8 cellular contexts compared by ENCODE assay signal in genomic region chr5:141692919-141693848, GRCh38. TPM values are rescaled to one million over a fixed set of nuclear protein-coding genes. Genes with fewer than 3 reads are reported as not detected.
DNase-seq lines count a peak whose midpoint lies in the region; ATAC-seq and TF ChIP-seq lines count a peak whose summit lies in the region.

No MANE protein-coding gene starts in this region.

- WGBS in neuronal stem cell (ENCODE audit: extremely low coverage in 2 of 2, insufficient read length in 2 of 2, insufficient replicate concordance in 1 of 2), 2 donors, result no CpG with 5 or more reads among the region's 27 CpGs

- H3K36me3 ChIP-seq in CD8-positive, alpha-beta T cell (ENCODE audit: insufficient read depth, low read length), result no peaks in the 10 kb centered on the region
- H3K36me3 ChIP-seq in neuronal stem cell (replicated peaks in 1 of 2; ENCODE audit: control insufficient read depth in 2 of 2, insufficient read depth in 2 of 2, low read length in 2 of 2), result no peaks in the 10 kb centered on the region

- H3K4me3 Mint-ChIP-seq in CD8-positive, alpha-beta T cell, result peak overlapping the region; percentile 22
- H3K4me3 Mint-ChIP-seq in T-helper 17 cell, result peak overlapping the region; percentile 89
- peak overlapping the region; percentile 73 for H3K4me3 Mint-ChIP-seq in activated naive CD8-positive, alpha-beta T cell

- H4K8ac ChIP-seq in neuronal stem cell (ENCODE audit: low read depth, low read length), result no peak overlapping the region

- no peak overlapping the region for H3K4me3 ChIP-seq in CD8-positive, alpha-beta T cell (ENCODE audit: low read depth, low read length)
- H3K4me3 ChIP-seq in neuronal stem cell (ENCODE audit: low read length in 2 of 2), result no peak overlapping the region

- no peak overlapping the region for H3K4me2 ChIP-seq in neuronal stem cell (ENCODE audit: insufficient read depth, low read length, poor library complexity, severe bottlenecking)

- H2BK12ac ChIP-seq in neuronal stem cell (ENCODE audit: low read length), result no peak overlapping the region

- no peaks in the 10 kb centered on the region for H3K79me1 ChIP-seq in neuronal stem cell (ENCODE audit: low read depth, low read length)

- no peak overlapping the region for H2BK120ac ChIP-seq in neuronal stem cell (ENCODE audit: low read depth, low read length)

- H3K18ac ChIP-seq in neuronal stem cell (ENCODE audit: low read length), result no peak overlapping the region

- H3K36me3 Mint-ChIP-seq in CD8-positive, alpha-beta T cell, result no peaks in the 10 kb centered on the region
- H3K36me3 Mint-ChIP-seq in T-helper 17 cell (ENCODE audit: low read depth), result no peaks in the 10 kb centered on the region
- no peaks in the 10 kb centered on the region for H3K36me3 Mint-ChIP-seq in activated naive CD8-positive, alpha-beta T cell

- H3K27me3 ChIP-seq in CD8-positive, alpha-beta T cell (ENCODE audit: insufficient read depth, low read length), result no peaks in the 10 kb centered on the region
- peaks cover 0 to 42% (median 0%) of the 10 kb centered on the region in 3 experiments for H3K27me3 ChIP-seq in neuronal stem cell (ENCODE audit: control insufficient read depth in 3 of 3, insufficient read depth in 3 of 3, low read depth in 1 of 3, low read length in 3 of 3)

- H3K14ac ChIP-seq in neuronal stem cell (ENCODE audit: low read length), result no peak overlapping the region

- POLR2A ChIA-PET in CD8-positive, alpha-beta T cell (lab: Charles Lee), result interaction anchor here (0.6 to 3.8 kb wide), 8 partner anchors 9 to 322 kb away, joined by 3 to 26 read pairs (median 6); partner anchors contain the start of genes DELE1 and RNF14

- peaks cover 17% of the 10 kb centered on the region for H3K4me1 Mint-ChIP-seq in CD8-positive, alpha-beta T cell (ENCODE audit: low read depth)
- H3K4me1 Mint-ChIP-seq in T-helper 17 cell, result peaks cover 23% of the 10 kb centered on the region
- H3K4me1 Mint-ChIP-seq in activated naive CD8-positive, alpha-beta T cell (ENCODE audit: low read depth), result peaks cover 22% of the 10 kb centered on the region

- H2BK15ac ChIP-seq in neuronal stem cell (ENCODE audit: low read length), result no peak overlapping the region

- CTCF ChIA-PET in CD8-positive, alpha-beta T cell (lab: Charles Lee), result interaction anchor here (0.6 to 16.5 kb wide), 34 partner anchors 9 to 1906 kb away, joined by 3 to 350 read pairs (median 6); partner anchors contain the start of genes ARAP3, DELE1, PCDH1 and PCDH12

- H2BK5ac ChIP-seq in neuronal stem cell (ENCODE audit: low read length), result no peak overlapping the region

- no peak overlapping the region for H3K9ac ChIP-seq in neuronal stem cell (ENCODE audit: low read depth, low read length, poor library complexity)

- ATAC-seq in CD8-positive, alpha-beta T cell, result peak; percentile 86
- ATAC-seq in T-helper 17 cell (peak; percentile 88), left ventricle myocardium superior (no peak), HG03354 (IDR thresholded peaks at IDR 0.05; ENCODE audit: poor library complexity, severe bottlenecking, unreplicated experiment) (no peak)

- H3K27ac Mint-ChIP-seq in CD8-positive, alpha-beta T cell, result peak overlapping the region; percentile 71
- H3K27ac Mint-ChIP-seq in T-helper 17 cell, result peak overlapping the region; percentile 92
- peak overlapping the region; percentile 52 for H3K27ac Mint-ChIP-seq in activated naive CD8-positive, alpha-beta T cell

- DNase-seq in CD8-positive, alpha-beta T cell, result peak in 6 of 7 experiments; percentile 47 to 76 (median 60)
- peak; percentile 44 to 68 (median 47) for DNase-seq in T-helper 17 cell
- DNase-seq in neuronal stem cell (ENCODE audit: low spot score), result no peak
- no peak for DNase-seq in left ventricle myocardium superior
- DNase-seq in NCI-H1092 (lab: John Stamatoyannopoulos, UW), result no peak
- no peak for DNase-seq in NCI-H2081 treated with DMSO at 0.1 percent for 48 hours (lab: John Stamatoyannopoulos, UW)

- H3K9me3 ChIP-seq in CD8-positive, alpha-beta T cell (ENCODE audit: low read length), result no peaks in the 10 kb centered on the region
- H3K9me3 ChIP-seq in T-helper 17 cell (ENCODE audit: control insufficient read depth, low read length, poor library complexity, severe bottlenecking), result no peaks in the 10 kb centered on the region
- H3K9me3 ChIP-seq in neuronal stem cell (replicated peaks in 1 of 2; ENCODE audit: control insufficient read depth in 2 of 2, insufficient read depth in 1 of 2, low read depth in 1 of 2, low read length in 2 of 2), result no peaks in the 10 kb centered on the region

- H3K27me3 Mint-ChIP-seq in CD8-positive, alpha-beta T cell (ENCODE audit: low read depth), result peaks cover 21% of the 10 kb centered on the region
- peaks cover 30% of the 10 kb centered on the region for H3K27me3 Mint-ChIP-seq in T-helper 17 cell
- peaks cover 11% of the 10 kb centered on the region for H3K27me3 Mint-ChIP-seq in activated naive CD8-positive, alpha-beta T cell

- no peak overlapping the region for H4K91ac ChIP-seq in neuronal stem cell (ENCODE audit: low read depth, low read length, poor library complexity)

- H3K9me3 Mint-ChIP-seq in CD8-positive, alpha-beta T cell, result no peaks in the 10 kb centered on the region
- H3K9me3 Mint-ChIP-seq in activated naive CD8-positive, alpha-beta T cell (ENCODE audit: low read depth), result no peaks in the 10 kb centered on the region

- H2AK5ac ChIP-seq in neuronal stem cell (ENCODE audit: low read depth, low read length), result no peak overlapping the region

- H2AFZ ChIP-seq in neuronal stem cell (ENCODE audit: low read length), result peak overlapping the region; percentile 50

- TF ChIP-seq CTCF in CD8-positive, alpha-beta T cell (IDR thresholded peaks at IDR 0.05), result no peak

- no peak overlapping the region for H3K4ac ChIP-seq in neuronal stem cell (ENCODE audit: low read length)

- H3K27ac ChIP-seq in CD8-positive, alpha-beta T cell (ENCODE audit: low read depth, low read length), result no peak overlapping the region
- no peak overlapping the region for H3K27ac ChIP-seq in neuronal stem cell (replicated peaks; ENCODE audit: low read length)

- intact Hi-C loops in CD8-positive, alpha-beta T cell (cut with DNase I, micrococcal nuclease), result loop anchor here (1.0 to 10.0 kb wide), 12 partner anchors 28 to 1002 kb away; partner anchors contain the start of gene RNF14 (in 1 of the 2)
- intact Hi-C loops in left ventricle myocardium superior (cut with micrococcal nuclease), result no loop called here

- peaks cover 18% of the 10 kb centered on the region for H3K4me1 ChIP-seq in CD8-positive, alpha-beta T cell (ENCODE audit: insufficient read depth, low read length)
- H3K4me1 ChIP-seq in neuronal stem cell (ENCODE audit: control insufficient read depth in 2 of 2, insufficient read depth in 1 of 2, low read depth in 1 of 2, low read length in 2 of 2), result peaks cover 11 to 17% of the 10 kb centered on the region in 2 donors

- no peak overlapping the region for H3K23ac ChIP-seq in neuronal stem cell (ENCODE audit: low read depth, low read length, poor library complexity)

RNA-seq across cellular contexts. Expression of gene ARAP3, which starts 11.2 kb away (rescaled TPM):
- total RNA-seq in CD8-positive, alpha-beta T cell, result 1 to 10 TPM in 1 of 2 experiments, under 1 TPM in 1; 0.73 to 1.2 TPM
- total RNA-seq in T-helper 17 cell (1 to 10 TPM; 1.3 to 3.2 TPM), left ventricle myocardium superior (13.2 TPM)
- 19.7 TPM for polyA plus RNA-seq in neuronal stem cell (2013, experiment 1 of 2)
- 19.5 TPM for polyA plus RNA-seq in neuronal stem cell (2013, experiment 2 of 2)

RNA-seq across cellular contexts. Expression of gene FCHSD1, which starts 42.0 kb away (rescaled TPM):
- total RNA-seq in CD8-positive, alpha-beta T cell, result 100 to 1,000 TPM in 1 of 2 experiments, 10 to 100 TPM in 1; 95.8 to 101 TPM
- total RNA-seq in T-helper 17 cell (10 to 100 TPM; 77.6 to 82.2 TPM), left ventricle myocardium superior (3.7 TPM)
- polyA plus RNA-seq in neuronal stem cell (2013, experiment 1 of 2), result 11.3 TPM
- polyA plus RNA-seq in neuronal stem cell (2013, experiment 2 of 2), result 10.9 TPM

RNA-seq across cellular contexts. Expression of gene RELL2, which starts 56.4 kb away (rescaled TPM):
- total RNA-seq in CD8-positive, alpha-beta T cell, result 1 to 10 TPM; 9.5 to 9.8 TPM
- total RNA-seq in T-helper 17 cell (10 to 100 TPM; 17.2 to 17.8 TPM), left ventricle myocardium superior (0.55 TPM)
- 2.6 TPM for polyA plus RNA-seq in neuronal stem cell (2013, experiment 1 of 2)
- 2.5 TPM for polyA plus RNA-seq in neuronal stem cell (2013, experiment 2 of 2)

RNA-seq across cellular contexts. Expression of gene HDAC3, which starts 56.5 kb away (rescaled TPM):
- 10 to 100 TPM; 48.9 to 54.8 TPM for total RNA-seq in CD8-positive, alpha-beta T cell
- 10 to 100 TPM; 67.7 to 79.2 TPM for total RNA-seq in T-helper 17 cell
- 61.4 TPM for polyA plus RNA-seq in neuronal stem cell (2013, experiment 1 of 2)
- 61.9 TPM for polyA plus RNA-seq in neuronal stem cell (2013, experiment 2 of 2)
- total RNA-seq in left ventricle myocardium superior, result 28.9 TPM

Comparison
In these comparisons a context has a peak if more than half of its experiments do, and no peak if none do; other contexts are left out.
1. ATAC-seq: peak in CD8-positive, alpha-beta T cell (single experiment) and T-helper 17 cell (single experiment); none in left ventricle myocardium superior (single experiment) and HG03354 (single experiment).
2. DNase-seq: peak in CD8-positive, alpha-beta T cell (6 of 7) and T-helper 17 cell (3 of 3); none in neuronal stem cell (single experiment), left ventricle myocardium superior (single experiment), NCI-H1092 (single experiment) and NCI-H2081 treated with DMSO at 0.1 percent for 48 hours (single experiment).
3. H3K4me3 Mint-ChIP-seq: peak in every context shown above with its lines; median percentile 89 in T-helper 17 cell; 73 in activated naive CD8-positive, alpha-beta T cell; 22 in CD8-positive, alpha-beta T cell.
4. RNA of gene FCHSD1, which starts 42.0 kb away (total RNA-seq): 95.8 to 101 TPM in CD8-positive, alpha-beta T cell and 77.6 to 82.2 TPM in T-helper 17 cell; 3.7 TPM in left ventricle myocardium superior (single experiment); every median in the first group is over 10 times any median in the second.
5. Peak in every context shown above with its lines, with median percentiles within 50 percentile points of each other: H3K27ac Mint-ChIP-seq.